ENCODE assay signal across 1 cellular context in genomic region chr3:158679547-158680000, GRCh38.
TF ChIP-seq lines count a peak whose summit lies in the region.

No MANE protein-coding gene starts in this region.

TF ChIP-seq in K562, 482 proteins besides CTCF, POLR2A, EP300 and RAD21 (continued from another document and continues in another):
- TF ChIP-seq, protein P1, sequence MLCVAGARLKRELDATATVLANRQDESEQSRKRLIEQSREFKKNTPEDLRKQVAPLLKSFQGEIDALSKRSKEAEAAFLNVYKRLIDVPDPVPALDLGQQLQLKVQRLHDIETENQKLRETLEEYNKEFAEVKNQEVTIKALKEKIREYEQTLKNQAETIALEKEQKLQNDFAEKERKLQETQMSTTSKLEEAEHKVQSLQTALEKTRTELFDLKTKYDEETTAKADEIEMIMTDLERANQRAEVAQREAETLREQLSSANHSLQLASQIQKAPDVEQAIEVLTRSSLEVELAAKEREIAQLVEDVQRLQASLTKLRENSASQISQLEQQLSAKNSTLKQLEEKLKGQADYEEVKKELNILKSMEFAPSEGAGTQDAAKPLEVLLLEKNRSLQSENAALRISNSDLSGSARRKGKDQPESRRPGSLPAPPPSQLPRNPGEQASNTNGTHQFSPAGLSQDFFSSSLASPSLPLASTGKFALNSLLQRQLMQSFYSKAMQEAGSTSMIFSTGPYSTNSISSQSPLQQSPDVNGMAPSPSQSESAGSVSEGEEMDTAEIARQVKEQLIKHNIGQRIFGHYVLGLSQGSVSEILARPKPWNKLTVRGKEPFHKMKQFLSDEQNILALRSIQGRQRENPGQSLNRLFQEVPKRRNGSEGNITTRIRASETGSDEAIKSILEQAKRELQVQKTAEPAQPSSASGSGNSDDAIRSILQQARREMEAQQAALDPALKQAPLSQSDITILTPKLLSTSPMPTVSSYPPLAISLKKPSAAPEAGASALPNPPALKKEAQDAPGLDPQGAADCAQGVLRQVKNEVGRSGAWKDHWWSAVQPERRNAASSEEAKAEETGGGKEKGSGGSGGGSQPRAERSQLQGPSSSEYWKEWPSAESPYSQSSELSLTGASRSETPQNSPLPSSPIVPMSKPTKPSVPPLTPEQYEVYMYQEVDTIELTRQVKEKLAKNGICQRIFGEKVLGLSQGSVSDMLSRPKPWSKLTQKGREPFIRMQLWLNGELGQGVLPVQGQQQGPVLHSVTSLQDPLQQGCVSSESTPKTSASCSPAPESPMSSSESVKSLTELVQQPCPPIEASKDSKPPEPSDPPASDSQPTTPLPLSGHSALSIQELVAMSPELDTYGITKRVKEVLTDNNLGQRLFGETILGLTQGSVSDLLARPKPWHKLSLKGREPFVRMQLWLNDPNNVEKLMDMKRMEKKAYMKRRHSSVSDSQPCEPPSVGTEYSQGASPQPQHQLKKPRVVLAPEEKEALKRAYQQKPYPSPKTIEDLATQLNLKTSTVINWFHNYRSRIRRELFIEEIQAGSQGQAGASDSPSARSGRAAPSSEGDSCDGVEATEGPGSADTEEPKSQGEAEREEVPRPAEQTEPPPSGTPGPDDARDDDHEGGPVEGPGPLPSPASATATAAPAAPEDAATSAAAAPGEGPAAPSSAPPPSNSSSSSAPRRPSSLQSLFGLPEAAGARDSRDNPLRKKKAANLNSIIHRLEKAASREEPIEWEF (CRISPR knock-in tag; IDR thresholded peaks at IDR 0.05): no peak
- TF ChIP-seq ZKSCAN1 (IDR thresholded peaks at IDR 0.05; ENCODE audit: low read depth, low read length): no peak
- TF ChIP-seq, protein P2, sequence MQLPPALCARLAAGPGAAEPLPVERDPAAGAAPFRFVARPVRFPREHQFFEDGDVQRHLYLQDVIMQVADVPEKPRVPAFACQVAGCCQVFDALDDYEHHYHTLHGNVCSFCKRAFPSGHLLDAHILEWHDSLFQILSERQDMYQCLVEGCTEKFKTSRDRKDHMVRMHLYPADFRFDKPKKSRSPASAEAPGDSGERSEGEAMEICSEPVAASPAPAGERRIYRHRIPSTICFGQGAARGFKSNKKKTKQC (CRISPR knock-in tag; IDR thresholded peaks at IDR 0.05): no peak
- TF ChIP-seq NONO (IDR thresholded peaks at IDR 0.05; ENCODE audit: low read depth in 2 of 2, low read length in 1 of 2): no peak
- TF ChIP-seq BRD4 (IDR thresholded peaks at IDR 0.05): no peak
- TF ChIP-seq EP400 (IDR thresholded peaks at IDR 0.05): peak; percentile 74
- TF ChIP-seq U2AF1 (optimal IDR thresholded peaks at IDR 0.05; ENCODE audit: low read depth, low read length): no peak
- TF ChIP-seq, protein P3, sequence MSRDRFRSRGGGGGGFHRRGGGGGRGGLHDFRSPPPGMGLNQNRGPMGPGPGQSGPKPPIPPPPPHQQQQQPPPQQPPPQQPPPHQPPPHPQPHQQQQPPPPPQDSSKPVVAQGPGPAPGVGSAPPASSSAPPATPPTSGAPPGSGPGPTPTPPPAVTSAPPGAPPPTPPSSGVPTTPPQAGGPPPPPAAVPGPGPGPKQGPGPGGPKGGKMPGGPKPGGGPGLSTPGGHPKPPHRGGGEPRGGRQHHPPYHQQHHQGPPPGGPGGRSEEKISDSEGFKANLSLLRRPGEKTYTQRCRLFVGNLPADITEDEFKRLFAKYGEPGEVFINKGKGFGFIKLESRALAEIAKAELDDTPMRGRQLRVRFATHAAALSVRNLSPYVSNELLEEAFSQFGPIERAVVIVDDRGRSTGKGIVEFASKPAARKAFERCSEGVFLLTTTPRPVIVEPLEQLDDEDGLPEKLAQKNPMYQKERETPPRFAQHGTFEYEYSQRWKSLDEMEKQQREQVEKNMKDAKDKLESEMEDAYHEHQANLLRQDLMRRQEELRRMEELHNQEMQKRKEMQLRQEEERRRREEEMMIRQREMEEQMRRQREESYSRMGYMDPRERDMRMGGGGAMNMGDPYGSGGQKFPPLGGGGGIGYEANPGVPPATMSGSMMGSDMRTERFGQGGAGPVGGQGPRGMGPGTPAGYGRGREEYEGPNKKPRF (IDR thresholded peaks at IDR 0.05; ENCODE audit: low read depth, low read length): no peak
- no peak for TF ChIP-seq HMG20A (CRISPR knock-in tag; conservative IDR thresholded peaks at IDR 0.05)
- TF ChIP-seq SMARCC2 (IDR thresholded peaks at IDR 0.05; ENCODE audit: low read depth): peak; percentile 96
- no peak for TF ChIP-seq USF1 (CRISPR knock-in tag; IDR thresholded peaks at IDR 0.05)
- TF ChIP-seq RUNX1 (IDR thresholded peaks at IDR 0.05; ENCODE audit: low read depth): no peak
- no peak for TF ChIP-seq ILK (tag; IDR thresholded peaks at IDR 0.05; ENCODE audit: borderline replicate concordance, low read depth)
- no peak for TF ChIP-seq GABPA (tag; conservative IDR thresholded peaks at IDR 0.05; ENCODE audit: low read depth)
- TF ChIP-seq CTCFL (IDR thresholded peaks at IDR 0.05; ENCODE audit: borderline replicate concordance, insufficient read depth, low read depth, low read length, poor library complexity, severe bottlenecking): no peak
- TF ChIP-seq ETV6 (IDR thresholded peaks at IDR 0.05; ENCODE audit: borderline replicate concordance in 1 of 2, low read depth in 2 of 2, low read length in 1 of 2): no peak
- no peak for TF ChIP-seq ETV6 (CRISPR knock-in tag; IDR thresholded peaks at IDR 0.05; ENCODE audit: borderline replicate concordance)
- no peak for TF ChIP-seq PRPF4 (IDR thresholded peaks at IDR 0.05; ENCODE audit: insufficient read depth, low read depth, low read length, poor library complexity, severe bottlenecking)
- no peak for TF ChIP-seq ZHX1 (conservative IDR thresholded peaks at IDR 0.05; ENCODE audit: low read length)
- TF ChIP-seq ADNP (tag; IDR thresholded peaks at IDR 0.05): 0 out of 2 replicates have a peak, but pooled peaks have one; percentile 63
- no peak for TF ChIP-seq GTF3C2 (IDR thresholded peaks at IDR 0.05; ENCODE audit: borderline replicate concordance, extremely low read depth, insufficient read length)
- peak; percentile 27 to 71 for TF ChIP-seq NCOA2 (IDR thresholded peaks at IDR 0.05; ENCODE audit: partially characterized antibody in 2 of 2)
- TF ChIP-seq TCF7L2 (IDR thresholded peaks at IDR 0.05; ENCODE audit: low read depth, low read length): no peak; the same call in 1 of the 2 replicates
- no peak for TF ChIP-seq NELFE (IDR thresholded peaks at IDR 0.05; ENCODE audit: insufficient read depth, insufficient read length)
- no peak for TF ChIP-seq ZNF586 (CRISPR knock-in tag; conservative IDR thresholded peaks at IDR 0.05)
- no peak for TF ChIP-seq NFXL1 (CRISPR knock-in tag; IDR thresholded peaks at IDR 0.05)
- TF ChIP-seq, protein P4, sequence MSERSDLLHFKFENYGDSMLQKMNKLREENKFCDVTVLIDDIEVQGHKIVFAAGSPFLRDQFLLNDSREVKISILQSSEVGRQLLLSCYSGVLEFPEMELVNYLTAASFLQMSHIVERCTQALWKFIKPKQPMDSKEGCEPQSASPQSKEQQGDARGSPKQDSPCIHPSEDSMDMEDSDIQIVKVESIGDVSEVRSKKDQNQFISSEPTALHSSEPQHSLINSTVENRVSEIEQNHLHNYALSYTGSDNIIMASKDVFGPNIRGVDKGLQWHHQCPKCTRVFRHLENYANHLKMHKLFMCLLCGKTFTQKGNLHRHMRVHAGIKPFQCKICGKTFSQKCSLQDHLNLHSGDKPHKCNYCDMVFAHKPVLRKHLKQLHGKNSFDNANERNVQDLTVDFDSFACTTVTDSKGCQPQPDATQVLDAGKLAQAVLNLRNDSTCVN (CRISPR knock-in tag; IDR thresholded peaks at IDR 0.05): no peak
- TF ChIP-seq ELF4 (CRISPR knock-in tag; IDR thresholded peaks at IDR 0.05): no peak
- TF ChIP-seq BCLAF1 (IDR thresholded peaks at IDR 0.05; ENCODE audit: borderline replicate concordance in 1 of 2, control insufficient read depth in 1 of 2, low read depth in 2 of 2, low read length in 1 of 2): no peak
- TF ChIP-seq ZNF384 (IDR thresholded peaks at IDR 0.05; ENCODE audit: low read depth, low read length): peak; percentile 96
- TF ChIP-seq CEBPB (tag; IDR thresholded peaks at IDR 0.05): no peak
